2 cellular contexts compared by ENCODE assay signal in genomic region chr19:44615529-44616247, GRCh38.
TF ChIP-seq lines count a peak whose summit lies in the region.

No MANE protein-coding gene starts in this region.

TF ChIP-seq in GM23338, 12 proteins besides CTCF, POLR2A, EP300 and RAD21:
- TF ChIP-seq ZNF331 (CRISPR knock-in tag; IDR thresholded peaks at IDR 0.05; ENCODE audit: low read depth) (no peak), ZNF114 (CRISPR knock-in tag; IDR thresholded peaks at IDR 0.05) (no peak), REST (IDR thresholded peaks at IDR 0.05; ENCODE audit: unreplicated experiment) (no peak), ZNF462 (CRISPR knock-in tag; IDR thresholded peaks at IDR 0.05) (no peak), NANOG (IDR thresholded peaks at IDR 0.05; ENCODE audit: borderline replicate concordance) (no peak)

TF ChIP-seq in endothelial cell of umbilical vein, 7 proteins besides CTCF, POLR2A, EP300 and RAD21:
- TF ChIP-seq POLR2AphosphoS5 (IDR thresholded peaks at IDR 0.05; ENCODE audit: insufficient read depth, low read depth, low read length) (no peak), MAX (IDR thresholded peaks at IDR 0.05; ENCODE audit: insufficient read depth, insufficient read length) (no peak), EZH2 (IDR thresholded peaks at IDR 0.05; ENCODE audit: borderline replicate concordance, low read depth, low read length, severe bottlenecking) (no peak), MYC (IDR thresholded peaks at IDR 0.05; ENCODE audit: low read depth, low read length) (no peak), FOS (IDR thresholded peaks at IDR 0.05; ENCODE audit: borderline replicate concordance, insufficient read depth, low read length) (no peak), JUN (IDR thresholded peaks at IDR 0.05; ENCODE audit: borderline replicate concordance, insufficient read depth, insufficient read length, low read depth) (no peak), GATA2 (IDR thresholded peaks at IDR 0.05; ENCODE audit: insufficient read depth, insufficient read length, low read depth, low read length) (no peak)
